In the genomic region with DNA sequence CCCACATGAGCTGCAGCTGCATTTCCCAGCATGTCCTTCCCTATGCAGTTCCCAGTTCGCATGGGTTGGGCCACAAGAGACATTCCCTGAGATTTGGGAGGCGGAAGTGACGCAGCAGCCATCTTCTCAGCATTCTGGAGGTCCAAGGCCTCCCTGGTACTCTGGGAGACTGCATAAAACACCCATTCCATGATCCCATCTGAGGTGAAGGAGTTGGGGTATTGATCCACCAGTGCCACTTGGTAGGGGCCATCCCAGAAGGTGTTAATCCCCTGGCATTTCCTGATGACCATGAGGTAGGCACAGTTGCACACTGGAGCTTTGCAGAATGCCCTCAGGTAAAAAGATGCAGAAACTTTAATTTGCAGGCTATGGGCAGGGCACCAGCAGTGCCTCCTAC, we compare ENCODE assay signal across 37 cellular contexts.
"Had no signal": no experiment of that assay in that cellular context is flagged by ENCODE, and none has a peak within 500 bp of the region (broad histone marks: within the 10 kb centered on the region; RNA-seq: fewer than 3 reads in every experiment).

No MANE protein-coding gene starts in this region.

- H3K27ac ChIP-seq: body of pancreas, breast epithelium, KMS-11, Peyer's patch, SJSA1, VCaP had no signal

- H3K9ac ChIP-seq: KMS-11 had no signal

- ATAC-seq: activated CD8-positive, alpha-beta memory T cell treated with anti-CD3 and anti-CD28 coated beads, Interleukin-2, amount 10 ng/mL, durations not matched to agents 7 days and 5 days; body of pancreas; PC-3 had no signal

- H3K4me2 ChIP-seq: KMS-11 had no signal

- H3K36me3 Mint-ChIP-seq: activated CD8-positive, alpha-beta memory T cell treated with anti-CD3 and anti-CD28 coated beads, Interleukin-2, amount 10 ng/mL, durations not matched to agents 7 days and 5 days; activated naive CD4-positive, alpha-beta T cell treated with anti-CD3 and anti-CD28 coated beads, Interleukin-2, amount 50 U/mL, for 24 hours; activated naive CD8-positive, alpha-beta T cell treated with anti-CD3 and anti-CD28 coated beads, Interleukin-2, amount 10 ng/mL, durations not matched to agents 7 days and 5 days had no signal

- H3K27me3 ChIP-seq: body of pancreas, breast epithelium, Peyer's patch, SJSA1 had no signal

- H3K4me3 Mint-ChIP-seq: activated B cell treated with CpG ODN at 0.5 μM for 24 hours; activated CD4-positive, alpha-beta memory T cell treated with anti-CD3 and anti-CD28 coated beads, Interleukin-2, amount 10 ng/mL, durations not matched to agents 7 days and 5 days; activated CD8-positive, alpha-beta memory T cell treated with anti-CD3 and anti-CD28 coated beads, Interleukin-2, amount 10 ng/mL, durations not matched to agents 7 days and 5 days; activated naive CD4-positive, alpha-beta T cell treated with anti-CD3 and anti-CD28 coated beads, Interleukin-2, amount 50 U/mL, for 24 hours; activated naive CD8-positive, alpha-beta T cell treated with anti-CD3 and anti-CD28 coated beads, Interleukin-2, amount 10 ng/mL, durations not matched to agents 7 days and 5 days had no signal

- H3K9me3 Mint-ChIP-seq: activated CD4-positive, alpha-beta memory T cell treated with anti-CD3 and anti-CD28 coated beads, Interleukin-2, amount 10 ng/mL, durations not matched to agents 7 days and 5 days; activated naive CD4-positive, alpha-beta T cell treated with anti-CD3 and anti-CD28 coated beads, Interleukin-2, amount 50 U/mL, for 24 hours had no signal

- DNase-seq: activated B cell treated with CpG ODN at 0.5 μM for 24 hours; activated CD4-positive, alpha-beta memory T cell treated with anti-CD3 and anti-CD28 coated beads, Interleukin-2, amount 10 ng/mL, durations not matched to agents 7 days and 5 days; activated CD4-positive, alpha-beta T cell treated with anti-CD3 and anti-CD28 coated beads for 1 hour; activated CD4-positive, alpha-beta T cell treated with anti-CD3 and anti-CD28 coated beads for 48 hours; activated CD8-positive, alpha-beta memory T cell treated with anti-CD3 and anti-CD28 coated beads for 24 hours; activated CD8-positive, alpha-beta memory T cell treated with anti-CD3 and anti-CD28 coated beads, Interleukin-2, amount 10 ng/mL, durations not matched to agents 7 days and 5 days; activated CD8-positive, alpha-beta memory T cell treated with anti-CD3 and anti-CD28 coated beads, Interleukin-2, amount 50 U/mL, for 48 hours; activated gamma-delta T cell; activated naive CD4-positive, alpha-beta T cell treated with Interleukin-2 at 50 U/mL for 16 hours; activated naive CD8-positive, alpha-beta T cell treated with anti-CD3 and anti-CD28 coated beads, Interleukin-2, amount 10 ng/mL, durations not matched to agents 7 days and 5 days; activated T-cell treated with anti-CD3 and anti-CD28 coated beads, Interleukin-2, amount 50 U/mL, for 48 hours; body of pancreas; caudate nucleus; MM.1S; NCI-H1092; NCI-H146; NCI-H187; NCI-H2029 treated with DMSO at 0.1 percent for 48 hours; NCI-H2107; NCI-H2171; NCI-H446; NCI-H510A treated with DMSO at 0.1 percent for 48 hours; NCI-H748 treated with DMSO at 0.1 percent for 48 hours; NK-92 treated with Interleukin-12 subunit alpha and Interleukin-12 subunit beta, amount 100 ng/mL, for 24 hours; PC-3; RPMI8226; SHP77 treated with DMSO at 0.1 percent for 48 hours; SW 1271; T-helper 1 cell; T-helper 2 cell; T-helper 9 cell had no signal

- H3K4me1 ChIP-seq: body of pancreas, breast epithelium, Peyer's patch, SJSA1 had no signal

- H3K27ac Mint-ChIP-seq: activated B cell treated with CpG ODN at 0.5 μM for 24 hours; activated CD4-positive, alpha-beta memory T cell treated with anti-CD3 and anti-CD28 coated beads, Interleukin-2, amount 10 ng/mL, durations not matched to agents 7 days and 5 days; activated CD8-positive, alpha-beta memory T cell treated with anti-CD3 and anti-CD28 coated beads, Interleukin-2, amount 10 ng/mL, durations not matched to agents 7 days and 5 days; activated naive CD4-positive, alpha-beta T cell treated with anti-CD3 and anti-CD28 coated beads, Interleukin-2, amount 50 U/mL, for 24 hours; activated naive CD8-positive, alpha-beta T cell treated with anti-CD3 and anti-CD28 coated beads, Interleukin-2, amount 10 ng/mL, durations not matched to agents 7 days and 5 days had no signal

- H3K4me3 ChIP-seq: body of pancreas, breast epithelium, Peyer's patch, SJSA1 had no signal

- H3K4me1 Mint-ChIP-seq: activated B cell treated with CpG ODN at 0.5 μM for 24 hours; activated naive CD4-positive, alpha-beta T cell treated with anti-CD3 and anti-CD28 coated beads, Interleukin-2, amount 50 U/mL, for 24 hours had no signal

- H3K27me3 Mint-ChIP-seq: activated naive CD4-positive, alpha-beta T cell treated with anti-CD3 and anti-CD28 coated beads, Interleukin-2, amount 50 U/mL, for 24 hours had no signal

- H3K9me3 ChIP-seq: body of pancreas, breast epithelium, Peyer's patch, SJSA1 had no signal

- H3K36me3 ChIP-seq: breast epithelium, Peyer's patch, SJSA1 had no signal
